8 cellular contexts compared by ENCODE assay signal in genomic region chr11:14904745-14905103, GRCh38. TPM values are rescaled to one million over a fixed set of nuclear protein-coding genes. Genes with fewer than 3 reads are reported as not detected.
DNase-seq lines count a peak whose midpoint lies in the region; TF ChIP-seq lines count a peak whose summit lies in the region.

No MANE protein-coding gene starts in this region.

- no peaks in the 10 kb centered on the region for H3K36me3 Mint-ChIP-seq in stimulated activated naive CD8-positive, alpha-beta T cell treated with anti-CD3 and anti-CD28 coated beads, Interleukin-15, Interleukin-2, amounts not matched to agents 100 ng/mL and 50 ng/mL, for 24 hours (ENCODE audit: low read depth)

- H3F3A ChIP-seq in neural cell (ENCODE audit: insufficient read depth, low read length, poor library complexity, severe bottlenecking) = peaks cover 3% of the 10 kb centered on the region

- no peaks in the 10 kb centered on the region for H3K79me2 ChIP-seq in neural cell (replicated peaks; ENCODE audit: insufficient read depth, low read length)

- H3K4me3 Mint-ChIP-seq in stimulated activated naive CD8-positive, alpha-beta T cell treated with anti-CD3 and anti-CD28 coated beads, Interleukin-15, Interleukin-2, amounts not matched to agents 100 ng/mL and 50 ng/mL, for 24 hours = peak overlapping the region; percentile 89

- no peaks in the 10 kb centered on the region for H3K36me3 ChIP-seq in neural cell (ENCODE audit: insufficient read depth, low read length)

- no peaks in the 10 kb centered on the region for H3K9me2 ChIP-seq in neural cell (ENCODE audit: insufficient read depth, low read length)

- H3K4me2 ChIP-seq in neural cell (ENCODE audit: low read length) = no peak overlapping the region

- no peaks in the 10 kb centered on the region for H3K9me3 ChIP-seq in neural cell (ENCODE audit: low read length)

- peak; percentile 40 for TF ChIP-seq CTCF in neural cell (IDR thresholded peaks at IDR 0.05; ENCODE audit: poor library complexity, severe bottlenecking)

- H3K27me3 Mint-ChIP-seq in stimulated activated naive CD8-positive, alpha-beta T cell treated with anti-CD3 and anti-CD28 coated beads, Interleukin-15, Interleukin-2, amounts not matched to agents 100 ng/mL and 50 ng/mL, for 24 hours = no peaks in the 10 kb centered on the region

- H3K9ac ChIP-seq in neural cell (ENCODE audit: low read length) = no peak overlapping the region

- peaks cover 21% of the 10 kb centered on the region for H3K27me3 ChIP-seq in neural cell (ENCODE audit: insufficient read depth, low read depth, low read length)

- no peak overlapping the region for H3K27ac ChIP-seq in neural cell (ENCODE audit: low read length)

- no peak for TF ChIP-seq EP300 in neural cell (conservative IDR thresholded peaks at IDR 0.05; ENCODE audit: poor library complexity, severe bottlenecking)

- no peaks in the 10 kb centered on the region for H4K20me1 ChIP-seq in neural cell (ENCODE audit: insufficient read depth)

- no peak for TF ChIP-seq RAD21 in neural cell (conservative IDR thresholded peaks at IDR 0.05)

- peaks cover 46% of the 10 kb centered on the region for H3K4me1 Mint-ChIP-seq in stimulated activated naive CD8-positive, alpha-beta T cell treated with anti-CD3 and anti-CD28 coated beads, Interleukin-15, Interleukin-2, amounts not matched to agents 100 ng/mL and 50 ng/mL, for 24 hours (ENCODE audit: low read depth)

- H3K4me3 ChIP-seq in neural cell (ENCODE audit: low read length) = peak overlapping the region; percentile 17

- H3K27ac Mint-ChIP-seq in stimulated activated naive CD8-positive, alpha-beta T cell treated with anti-CD3 and anti-CD28 coated beads, Interleukin-15, Interleukin-2, amounts not matched to agents 100 ng/mL and 50 ng/mL, for 24 hours = peak overlapping the region; percentile 79

- H3K9me3 Mint-ChIP-seq in stimulated activated naive CD8-positive, alpha-beta T cell treated with anti-CD3 and anti-CD28 coated beads, Interleukin-15, Interleukin-2, amounts not matched to agents 100 ng/mL and 50 ng/mL, for 24 hours = no peaks in the 10 kb centered on the region

- peak; percentile 70 for DNase-seq in Daoy (ENCODE audit: low read depth)
- peak; percentile 57 for DNase-seq in HCEC 1CT
- DNase-seq in NOMO-1 treated with dmso at 0.1 percent for 144 hours (lab: John Stamatoyannopoulos, UW; ENCODE audit: unreplicated experiment) = peak; percentile 15
- peak; percentile 78 to 81 for DNase-seq in activated T-helper 1 cell treated with anti-CD3 and anti-CD28 coated beads, Interleukin-2, amount 50 U/mL, for 16 hours (ENCODE audit: low read depth in 1 of 2, low spot score in 1 of 2)
- DNase-seq in fibroblast of the conjunctiva (ENCODE audit: low read depth) = peak; percentile 41
- DNase-seq in NCI-H82 treated with DMSO at 0.1 percent for 48 hours (lab: John Stamatoyannopoulos, UW; ENCODE audit: unreplicated experiment) = no peak

- no peak overlapping the region for H2AFZ ChIP-seq in neural cell (ENCODE audit: low read depth, low read length)

TF ChIP-seq in neural cell, 6 proteins besides CTCF, POLR2A, EP300 and RAD21:
- TF ChIP-seq EZH2 (IDR thresholded peaks at IDR 0.05; ENCODE audit: borderline replicate concordance, insufficient read depth, low read length, poor library complexity, severe bottlenecking) (no peak), SMC3 (conservative IDR thresholded peaks at IDR 0.05; ENCODE audit: poor library complexity) (no peak), MXI1 (conservative IDR thresholded peaks at IDR 0.05; ENCODE audit: poor library complexity, severe bottlenecking) (no peak), POLR2AphosphoS5 (IDR thresholded peaks at IDR 0.05) (no peak), TAF1 (IDR thresholded peaks at IDR 0.05; ENCODE audit: low read depth) (no peak), REST (IDR thresholded peaks at IDR 0.05; ENCODE audit: borderline replicate concordance) (no peak)

RNA-seq across cellular contexts. Expression of gene CYP2R1, which starts 12.7 kb away (rescaled TPM):
- 9.8 and 20.0 TPM in 2 replicates for total RNA-seq in Daoy (2014; rRNA removed; shearing (Covaris generic))
- polyA plus RNA-seq in neural cell = 52.0 and 67.0 TPM in 2 replicates
- polyA minus RNA-seq in neural cell = 44.0 and 48.7 TPM in 2 replicates
